Comparison of ENCODE assay signal across 21 cellular contexts in genomic region chr17:41494524-41494923, GRCh38. TPM values are rescaled to one million over a fixed set of nuclear protein-coding genes. Genes with fewer than 3 reads are reported as not detected.
DNase-seq lines count a peak whose midpoint lies in the region; ATAC-seq and TF ChIP-seq lines count a peak whose summit lies in the region.
"Had no signal": no experiment of that assay in that cellular context is flagged by ENCODE, and none has a peak within 500 bp of the region (broad histone marks: within the 10 kb centered on the region; RNA-seq: fewer than 3 reads in every experiment).

No MANE protein-coding gene starts in this region.

- H3K4me3 ChIP-seq in OCI-LY7 (ENCODE audit: low read depth, low read length, poor library complexity, severe bottlenecking) (no peak overlapping the region), sigmoid colon (no peak overlapping the region), left lung (no peak overlapping the region)

- 76 to 81% methylated on average over 2 of the region's 2 CpGs for WGBS in sigmoid colon, 2 donors

- H3K36me3 Mint-ChIP-seq in nephron progenitor cell (ENCODE audit: low read depth): no peaks in the 10 kb centered on the region
- H3K36me3 Mint-ChIP-seq: activated naive CD8-positive, alpha-beta T cell treated with anti-CD3 and anti-CD28 coated beads for 36 hours had no signal

- peak overlapping the region; percentile 79 for H3K27ac Mint-ChIP-seq in nephron progenitor cell
- H3K27ac Mint-ChIP-seq: activated naive CD8-positive, alpha-beta T cell treated with anti-CD3 and anti-CD28 coated beads for 36 hours had no signal

- BruUV-seq in OCI-LY7 (replicated peaks; lab: Mats Ljungman, UMichigan): no TSS peak

- H3K4me1 Mint-ChIP-seq in nephron progenitor cell: peaks cover 38% of the 10 kb centered on the region

- DNase-seq in Daoy (ENCODE audit: low read depth): peak; percentile 37
- peak; percentile 79 for DNase-seq in M059J (ENCODE audit: low read depth)
- DNase-seq in nephron progenitor cell: no peak
- no peak for DNase-seq in OCI-LY7 (ENCODE audit: low spot score)
- no peak for DNase-seq in sigmoid colon
- DNase-seq in left lung: no peak
- no peak for DNase-seq in DMS114 treated with DMSO at 0.1 percent for 48 hours (lab: John Stamatoyannopoulos, UW; ENCODE audit: unreplicated experiment)
- DNase-seq: activated CD4-positive, alpha-beta T cell treated with anti-CD3 and anti-CD28 coated beads for 48 hours; activated naive CD8-positive, alpha-beta T cell treated with anti-CD3 and anti-CD28 coated beads for 36 hours; activated T-cell treated with anti-CD3 and anti-CD28 coated beads, Interleukin-2, amount 50 U/mL, for 1 hour; AML-193; hypothalamus; NCI-H2081; NCI-H69; nucleus accumbens; stimulated activated naive CD8-positive, alpha-beta T cell treated with anti-CD3 and anti-CD28 coated beads, Interleukin-15, amount 100 ng/mL, for 72 hours; T1000 had no signal

- no peak overlapping the region for H3K4me2 ChIP-seq in OCI-LY7 (ENCODE audit: low read length)

- TF ChIP-seq EP300 in sigmoid colon (IDR thresholded peaks at IDR 0.05): no peak

- TF ChIP-seq POLR2A in sigmoid colon (IDR thresholded peaks at IDR 0.05): no peak

- H2AFZ ChIP-seq in OCI-LY7 (ENCODE audit: low read length): no peak overlapping the region

- no peaks in the 10 kb centered on the region for H3K36me3 ChIP-seq in OCI-LY7 (ENCODE audit: insufficient read depth, low read length)
- H3K36me3 ChIP-seq in sigmoid colon: no peaks in the 10 kb centered on the region
- H3K36me3 ChIP-seq in left lung: no peaks in the 10 kb centered on the region

- TF ChIP-seq CTCF in nephron progenitor cell (IDR thresholded peaks at IDR 0.05) (no peak), OCI-LY7 (conservative IDR thresholded peaks at IDR 0.05; ENCODE audit: low read length) (no peak), sigmoid colon (IDR thresholded peaks at IDR 0.05) (no peak), left lung (IDR thresholded peaks at IDR 0.05) (no peak)

- H3K9me2 ChIP-seq in OCI-LY7 (ENCODE audit: insufficient read depth, low read length): no peaks in the 10 kb centered on the region

- ATAC-seq in esophagus mucosa: peak; percentile 1
- ATAC-seq in left lung: no peak
- ATAC-seq: stimulated activated naive CD8-positive, alpha-beta T cell treated with anti-CD3 and anti-CD28 coated beads, Interleukin-15, amount 100 ng/mL, for 72 hours had no signal

- peaks cover 5% of the 10 kb centered on the region for H3K27me3 Mint-ChIP-seq in nephron progenitor cell (ENCODE audit: low read depth, poor library complexity)
- H3K27me3 Mint-ChIP-seq: activated naive CD8-positive, alpha-beta T cell treated with anti-CD3 and anti-CD28 coated beads for 36 hours; stimulated activated naive CD8-positive, alpha-beta T cell treated with anti-CD3 and anti-CD28 coated beads, Interleukin-15, amount 100 ng/mL, for 72 hours had no signal

- POLR2A ChIA-PET in OCI-LY7 (lab: Charles Lee): no interaction called here

- CTCF ChIA-PET in OCI-LY7 (lab: Charles Lee; ENCODE audit: unreplicated experiment): no interaction called here

- H3K4me1 ChIP-seq in OCI-LY7 (ENCODE audit: insufficient read depth, low read length, poor library complexity, severe bottlenecking) (no peaks in the 10 kb centered on the region), sigmoid colon (no peaks in the 10 kb centered on the region), left lung (peaks cover 5 to 47% of the 10 kb centered on the region in 2 donors)

- intact Hi-C loops in OCI-LY7 (cut with micrococcal nuclease; ENCODE audit: unreplicated experiment) (no loop called here), sigmoid colon (cut with DNase I) (no loop called here), left lung (cut with DNase I) (no loop called here)

- H3K27ac ChIP-seq in OCI-LY7 (ENCODE audit: low read depth, low read length, poor library complexity, severe bottlenecking) (no peak overlapping the region), sigmoid colon (no peak overlapping the region), left lung (no peak overlapping the region)
- H3K27ac ChIP-seq: epithelial cell of prostate had no signal

- no peaks in the 10 kb centered on the region for H3K9me3 Mint-ChIP-seq in nephron progenitor cell
- H3K9me3 Mint-ChIP-seq: activated naive CD8-positive, alpha-beta T cell treated with anti-CD3 and anti-CD28 coated beads for 36 hours; central memory CD8-positive, alpha-beta T cell; stimulated activated naive CD8-positive, alpha-beta T cell treated with anti-CD3 and anti-CD28 coated beads, Interleukin-15, amount 100 ng/mL, for 72 hours had no signal

- H3K27me3 ChIP-seq in sigmoid colon: no peaks in the 10 kb centered on the region
- H3K27me3 ChIP-seq in left lung: no peaks in the 10 kb centered on the region

- H3K9me3 ChIP-seq in OCI-LY7 (ENCODE audit: low read length) (no peaks in the 10 kb centered on the region), sigmoid colon (no peaks in the 10 kb centered on the region), left lung (no peaks in the 10 kb centered on the region)

- H3K79me2 ChIP-seq in OCI-LY7 (ENCODE audit: insufficient read depth, low read depth, low read length): no peaks in the 10 kb centered on the region

- H3K4me3 Mint-ChIP-seq in nephron progenitor cell: no peak overlapping the region
- H3K4me3 Mint-ChIP-seq: activated naive CD8-positive, alpha-beta T cell treated with anti-CD3 and anti-CD28 coated beads for 36 hours; central memory CD8-positive, alpha-beta T cell; stimulated activated naive CD8-positive, alpha-beta T cell treated with anti-CD3 and anti-CD28 coated beads, Interleukin-15, amount 100 ng/mL, for 72 hours had no signal

- H4K20me1 ChIP-seq in OCI-LY7 (ENCODE audit: insufficient read depth, low read length): no peaks in the 10 kb centered on the region

RNA-seq across cellular contexts. Expression of gene KRT36, which starts 4.8 kb away (rescaled TPM):
- not detected in 2 replicates for total RNA-seq in Daoy (2014; rRNA removed; shearing (Covaris generic))
- total RNA-seq in M059J (2014; rRNA removed; shearing (Covaris generic)): 0.07 TPM in 1 of 2 replicates, not detected in the other
- total RNA-seq in esophagus mucosa (not detected), OCI-LY7 (2022) (not detected in 2 replicates), sigmoid colon (under 1 TPM in 1 of 4 donors, not detected in 3; 0.33 TPM), left lung (not detected)
- total RNA-seq in OCI-LY7 (2014; rRNA removed; shearing (Covaris generic)): not detected in 2 replicates
- under 1 TPM in 1 of 3 donors, not detected in 2; 0.20 TPM for polyA plus RNA-seq in sigmoid colon
- total RNA-seq: activated naive CD8-positive, alpha-beta T cell treated with anti-CD3 and anti-CD28 coated beads for 36 hours had no signal
- polyA plus RNA-seq: liver had no signal

RNA-seq across cellular contexts. Expression of gene KRT13, which starts 10.9 kb away (rescaled TPM):
- not detected in 2 replicates for total RNA-seq in Daoy (2014; rRNA removed; shearing (Covaris generic))
- 0.34 TPM in 1 of 2 replicates, not detected in the other for total RNA-seq in M059J (2014; rRNA removed; shearing (Covaris generic))
- total RNA-seq in esophagus mucosa (44,686 TPM), OCI-LY7 (2022) (not detected in 2 replicates), sigmoid colon (under 1 TPM in 1 of 4 donors, not detected in 3; 0.55 TPM), left lung (10 to 100 TPM; 10.8 to 29.1 TPM)
- total RNA-seq in OCI-LY7 (2014; rRNA removed; shearing (Covaris generic)): not detected in 2 replicates
- 10 to 100 TPM in 1 of 3 donors, 1 to 10 TPM in 1, under 1 TPM in 1; 0.46 to 54.1 (median 8.0) TPM for polyA plus RNA-seq in sigmoid colon
- total RNA-seq: activated naive CD8-positive, alpha-beta T cell treated with anti-CD3 and anti-CD28 coated beads for 36 hours had no signal

RNA-seq across cellular contexts. Expression of gene KRT35, which starts 13.6 kb away (rescaled TPM):
- total RNA-seq in Daoy (2014; rRNA removed; shearing (Covaris generic)): not detected in 2 replicates
- total RNA-seq in M059J (2014; rRNA removed; shearing (Covaris generic)): not detected in 2 replicates
- total RNA-seq in esophagus mucosa (not detected), OCI-LY7 (2022) (not detected in 2 replicates), sigmoid colon (not detected), left lung (not detected)
- not detected in 2 replicates for total RNA-seq in OCI-LY7 (2014; rRNA removed; shearing (Covaris generic))
- polyA plus RNA-seq in sigmoid colon: not detected
- total RNA-seq: activated naive CD8-positive, alpha-beta T cell treated with anti-CD3 and anti-CD28 coated beads for 36 hours; liver had no signal
- polyA plus RNA-seq: liver had no signal

RNA-seq across cellular contexts. Expression of gene KRT15, which starts 24.2 kb away (rescaled TPM):
- 0.51 and 3.1 TPM in 2 replicates for total RNA-seq in Daoy (2014; rRNA removed; shearing (Covaris generic))
- total RNA-seq in M059J (2014; rRNA removed; shearing (Covaris generic)): 6.3 and 10.2 TPM in 2 replicates
- total RNA-seq in esophagus mucosa (2,810 TPM), OCI-LY7 (2022) (not detected in 2 replicates), sigmoid colon (not detected), left lung (10 to 100 TPM; 23.8 to 27.8 TPM)
- not detected in 2 replicates for total RNA-seq in OCI-LY7 (2014; rRNA removed; shearing (Covaris generic))
- polyA plus RNA-seq in sigmoid colon: 10 to 100 TPM in 1 of 3 donors, 1 to 10 TPM in 2; 5.4 to 10.3 (median 9.2) TPM
- total RNA-seq: activated naive CD8-positive, alpha-beta T cell treated with anti-CD3 and anti-CD28 coated beads for 36 hours; liver had no signal

RNA-seq across cellular contexts. Expression of gene KRT32, which starts 27.3 kb away (rescaled TPM):
- total RNA-seq in Daoy (2014; rRNA removed; shearing (Covaris generic)): 0.06 TPM in 2 replicates
- 0.05 TPM in 1 of 2 replicates, not detected in the other for total RNA-seq in M059J (2014; rRNA removed; shearing (Covaris generic))
- 0.80 TPM for total RNA-seq in esophagus mucosa
- total RNA-seq in OCI-LY7 (2014; rRNA removed; shearing (Covaris generic)): not detected in 2 replicates
- not detected in 2 replicates for total RNA-seq in OCI-LY7 (2022)
- not detected for total RNA-seq in sigmoid colon
- not detected for polyA plus RNA-seq in sigmoid colon
- not detected for total RNA-seq in left lung
- total RNA-seq: activated naive CD8-positive, alpha-beta T cell treated with anti-CD3 and anti-CD28 coated beads for 36 hours; liver had no signal
- polyA plus RNA-seq: liver had no signal

Comparison
In these comparisons a context has a peak if more than half of its experiments do, and no peak if none do; other contexts are left out.
1. DNase-seq: peak in Daoy (single experiment) and M059J (single experiment); none in nephron progenitor cell (single experiment), OCI-LY7 (single experiment), sigmoid colon (single experiment), left lung (0 of 2) and DMS114 treated with DMSO at 0.1 percent for 48 hours (single experiment).
2. RNA of gene KRT13, which starts 10.9 kb away (total RNA-seq): 44,686 TPM in esophagus mucosa (single experiment); 10.8 to 29.1 TPM in left lung, not detected in OCI-LY7, 0.34 TPM in M059J, not detected in Daoy and 0.55 TPM in sigmoid colon; every median in the first group is over 1,000 times any median in the second.